26 cellular contexts compared by ENCODE assay signal in genomic region chr15:79373728-79374127, GRCh38.
"Had no signal": no experiment of that assay in that cellular context is flagged by ENCODE, and none has a peak within 500 bp of the region (broad histone marks: within the 10 kb centered on the region; RNA-seq: fewer than 3 reads in every experiment).

No MANE protein-coding gene starts in this region.

- H3K36me3 ChIP-seq: brain microvascular endothelial cell, cardiac muscle cell, Peyer's patch, SJCRH30 had no signal

- H3K4me3 Mint-ChIP-seq: activated CD8-positive, alpha-beta T cell treated with anti-CD3 and anti-CD28 coated beads for 36 hours; activated naive CD4-positive, alpha-beta T cell treated with anti-CD3 and anti-CD28 coated beads, Interleukin-2, amount 10 ng/mL, durations not matched to agents 7 days and 5 days; activated naive CD8-positive, alpha-beta T cell treated with anti-CD3 and anti-CD28 coated beads for 36 hours; activated T-cell treated with anti-CD3 and anti-CD28 coated beads, Interleukin-2, amount 50 U/mL, for 72 hours had no signal

- H3K9me3 ChIP-seq: Peyer's patch, SJCRH30, SK-N-SH had no signal

- H3K27ac ChIP-seq: brain microvascular endothelial cell, cardiac muscle cell, Peyer's patch, RWPE1, SJCRH30, VCaP had no signal

- H3K36me3 Mint-ChIP-seq: activated naive CD4-positive, alpha-beta T cell treated with anti-CD3 and anti-CD28 coated beads, Interleukin-2, amount 10 ng/mL, durations not matched to agents 7 days and 5 days; activated naive CD8-positive, alpha-beta T cell treated with anti-CD3 and anti-CD28 coated beads for 36 hours had no signal

- H3K9me3 Mint-ChIP-seq: activated CD8-positive, alpha-beta T cell treated with anti-CD3 and anti-CD28 coated beads for 36 hours; activated naive CD4-positive, alpha-beta T cell treated with anti-CD3 and anti-CD28 coated beads, Interleukin-2, amount 10 ng/mL, durations not matched to agents 7 days and 5 days; activated naive CD8-positive, alpha-beta T cell treated with anti-CD3 and anti-CD28 coated beads for 36 hours; activated T-cell treated with anti-CD3 and anti-CD28 coated beads, Interleukin-2, amount 50 U/mL, for 72 hours; activated T-helper 2 cell treated with anti-CD3 and anti-CD28 coated beads, Interferon-gamma antibody, Interleukin-2, Interleukin-4, amounts not matched to agents 10 μg/mL and 5 μg/mL and 100 μg/mL, durations not matched to agents 14 hours and 24 hours and 36 hours had no signal

- DNase-seq: activated CD4-positive, alpha-beta T cell treated with anti-CD3 and anti-CD28 coated beads for 4 hours; activated CD8-positive, alpha-beta memory T cell treated with anti-CD3 and anti-CD28 coated beads, Interleukin-2, amount 50 U/mL, for 4 hours; activated CD8-positive, alpha-beta T cell treated with anti-CD3 and anti-CD28 coated beads for 36 hours; activated gamma-delta T cell treated with Interleukin-2 at 50 U/mL for 16 hours; activated naive CD4-positive, alpha-beta T cell treated with anti-CD3 and anti-CD28 coated beads, Interleukin-2, amount 10 ng/mL, durations not matched to agents 7 days and 5 days; activated naive CD8-positive, alpha-beta T cell treated with anti-CD3 and anti-CD28 coated beads for 36 hours; activated T-cell treated with anti-CD3 and anti-CD28 coated beads, Interleukin-2, amount 50 U/mL, for 72 hours; brain microvascular endothelial cell; Karpas-422; MM.1S; NCI-H1105 treated with DMSO at 0.1 percent for 48 hours; NCI-H1436 treated with DMSO at 0.1 percent for 48 hours; NCI-H187; NCI-H2081; NCI-H510A treated with DMSO at 0.1 percent for 48 hours; NCI-H69; NK-92 treated with Interleukin-12 subunit alpha and Interleukin-12 subunit beta, amount 100 ng/mL, for 24 hours; Peyer's patch; Right ventricle myocardium superior; SJCRH30; SK-N-SH; T-helper 1 cell had no signal

- H3K4me1 Mint-ChIP-seq: activated naive CD4-positive, alpha-beta T cell treated with anti-CD3 and anti-CD28 coated beads, Interleukin-2, amount 10 ng/mL, durations not matched to agents 7 days and 5 days had no signal

- H3K27me3 Mint-ChIP-seq: activated CD8-positive, alpha-beta T cell treated with anti-CD3 and anti-CD28 coated beads for 36 hours; activated naive CD4-positive, alpha-beta T cell treated with anti-CD3 and anti-CD28 coated beads, Interleukin-2, amount 10 ng/mL, durations not matched to agents 7 days and 5 days; activated naive CD8-positive, alpha-beta T cell treated with anti-CD3 and anti-CD28 coated beads for 36 hours had no signal

- H3K9ac ChIP-seq: SK-N-SH had no signal

- H3K27ac Mint-ChIP-seq: activated CD8-positive, alpha-beta T cell treated with anti-CD3 and anti-CD28 coated beads for 36 hours; activated naive CD4-positive, alpha-beta T cell treated with anti-CD3 and anti-CD28 coated beads, Interleukin-2, amount 10 ng/mL, durations not matched to agents 7 days and 5 days; activated naive CD8-positive, alpha-beta T cell treated with anti-CD3 and anti-CD28 coated beads for 36 hours; activated T-cell treated with anti-CD3 and anti-CD28 coated beads, Interleukin-2, amount 50 U/mL, for 72 hours; activated T-helper 2 cell treated with anti-CD3 and anti-CD28 coated beads, Interferon-gamma antibody, Interleukin-2, Interleukin-4, amounts not matched to agents 10 μg/mL and 5 μg/mL and 100 μg/mL, durations not matched to agents 14 hours and 24 hours and 36 hours had no signal

- H3K27me3 ChIP-seq: brain microvascular endothelial cell, cardiac muscle cell, Peyer's patch, SJCRH30 had no signal

- H3K4me1 ChIP-seq: Peyer's patch had no signal

- ATAC-seq: activated CD8-positive, alpha-beta T cell treated with anti-CD3 and anti-CD28 coated beads for 36 hours; activated T-cell treated with anti-CD3 and anti-CD28 coated beads, Interleukin-2, amount 50 U/mL, for 72 hours had no signal

- H3K4me3 ChIP-seq: cardiac muscle cell, Peyer's patch, SJCRH30 had no signal
